ENCODE assay signal across 8 cellular contexts in the genomic region with DNA sequence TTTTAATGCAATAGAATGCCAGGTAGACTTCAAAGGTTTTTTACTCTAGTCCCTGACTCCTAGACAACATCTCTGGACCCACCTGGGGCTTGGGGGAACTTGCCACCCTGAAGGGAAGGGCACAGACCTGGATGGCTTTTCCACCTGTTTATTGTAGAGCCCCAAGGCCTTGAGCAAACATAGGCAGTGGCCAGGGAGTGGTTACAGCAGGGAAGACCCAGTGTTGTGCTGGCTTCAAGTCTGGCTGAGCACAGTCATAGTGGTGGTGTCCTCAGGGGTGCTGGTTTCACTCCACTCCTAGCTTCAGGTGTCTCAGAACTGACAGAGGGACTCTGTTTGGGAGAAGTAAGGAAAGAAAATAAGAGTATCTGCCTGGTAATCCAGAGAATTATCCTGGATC. TPM values are rescaled to one million over a fixed set of nuclear protein-coding genes. Genes with fewer than 3 reads are reported as not detected.
"Had no signal": no experiment of that assay in that cellular context is flagged by ENCODE, and none has a peak within 500 bp of the region (broad histone marks: within the 10 kb centered on the region; RNA-seq: fewer than 3 reads in every experiment).

No MANE protein-coding gene starts in this region.

- H3K4me3 ChIP-seq: K562 had no signal

- DNase-seq: IMR-90, KBM-7 had no signal

- H3K27ac ChIP-seq: HL-60 had no signal

- H3K36me3 Mint-ChIP-seq: IgD-negative memory B cell had no signal

- H3K27ac Mint-ChIP-seq: IgD-negative memory B cell had no signal

RNA-seq across cellular contexts. Expression of a gene that starts 5.5 kb away (rescaled TPM):
- total RNA-seq: HepG2, HT-29, HT1080, IMR-90, K562 had no signal
- polyA plus RNA-seq: IgD-negative memory B cell, IMR-90 had no signal
